Comparison of ENCODE assay signal across 5 cellular contexts in the genomic region with DNA sequence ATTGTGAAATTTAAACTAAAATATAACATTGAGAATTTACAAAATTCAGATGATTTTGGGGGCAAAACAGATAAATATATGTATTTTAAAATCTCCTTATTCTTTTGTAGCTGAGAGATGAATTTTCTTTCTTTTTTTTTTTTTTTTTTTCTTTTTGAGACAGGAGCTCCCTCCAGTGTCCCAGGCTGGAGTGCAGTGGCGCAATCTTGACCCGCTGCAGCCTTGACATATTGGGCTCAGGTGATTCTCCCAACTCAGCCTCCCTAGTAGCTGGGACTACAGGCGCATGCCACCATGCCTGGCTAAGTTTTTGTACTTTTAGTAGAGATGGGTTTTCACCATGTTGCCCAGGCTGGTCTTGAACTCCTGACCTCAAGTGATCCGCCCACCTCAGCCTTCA. TPM values are rescaled to one million over a fixed set of nuclear protein-coding genes. Genes with fewer than 3 reads are reported as not detected.
"Had no signal": no experiment of that assay in that cellular context is flagged by ENCODE, and none has a peak within 500 bp of the region (broad histone marks: within the 10 kb centered on the region; RNA-seq: fewer than 3 reads in every experiment).

No MANE protein-coding gene starts in this region.

RNA-seq across cellular contexts. Expression of a gene that starts 14.1 kb away (rescaled TPM):
- total RNA-seq: activated CD8-positive, alpha-beta T cell treated with anti-CD3 and anti-CD28 coated beads, Interleukin-2, amount 10 ng/mL, durations not matched to agents 7 days and 5 days; activated naive CD8-positive, alpha-beta T cell treated with anti-CD3 and anti-CD28 coated beads, Interleukin-2, amount 10 ng/mL, durations not matched to agents 7 days and 5 days; breast epithelium; PC-9; T-helper 2 cell treated with Interferon-gamma antibody and Interleukin-4, amounts not matched to agents 100 ng/mL and 5 ng/mL, for 36 hours had no signal
